ENCODE assay signal across 30 cellular contexts in genomic region chr5:122639852-122640251, GRCh38.
"Had no signal": no experiment of that assay in that cellular context is flagged by ENCODE, and none has a peak within 500 bp of the region (broad histone marks: within the 10 kb centered on the region; RNA-seq: fewer than 3 reads in every experiment).

No MANE protein-coding gene starts in this region.

- H3K27ac ChIP-seq: gastroesophageal sphincter, hepatocyte, testis had no signal

- FAIRE-seq: astrocyte, colon, urothelium cell line had no signal

- ATAC-seq: activated CD8-positive, alpha-beta T cell treated with anti-CD3 and anti-CD28 coated beads for 36 hours; activated T-cell treated with anti-CD3 and anti-CD28 coated beads, Interleukin-2, amount 50 U/mL, for 4 hours; activated T-helper 17 cell treated with anti-CD3 and anti-CD28 coated beads, Interleukin-2, amount 50 U/mL, for 72 hours; gastroesophageal sphincter; left cardiac atrium; naive thymus-derived CD4-positive, alpha-beta T cell; right cardiac atrium; stimulated activated naive CD8-positive, alpha-beta T cell treated with anti-CD3 and anti-CD28 coated beads, Interleukin-15, Interleukin-2, amounts not matched to agents 100 U/mL and 50 U/mL, for 24 hours; T-helper 17 cell; WTC11 had no signal

- DNase-seq: activated CD4-positive, alpha-beta T cell treated with anti-CD3 and anti-CD28 coated beads for 1 hour; activated CD4-positive, alpha-beta T cell treated with anti-CD3 and anti-CD28 coated beads, Interleukin-2, amount 50 U/mL, for 1 hour; activated CD8-positive, alpha-beta T cell treated with anti-CD3 and anti-CD28 coated beads for 36 hours; activated gamma-delta T cell treated with Interleukin-2 at 50 U/mL for 16 hours; activated naive CD4-positive, alpha-beta T cell treated with anti-CD3 and anti-CD28 coated beads, Interleukin-2, amount 50 U/mL, for 16 hours; activated T-cell treated with anti-CD3 and anti-CD28 coated beads, Interleukin-2, amount 50 U/mL, for 4 hours; amniotic stem cell; effector CD8-positive, alpha-beta T cell; erythroblast; islet precursor cell; left cardiac atrium; mammary epithelial cell; midbrain; naive thymus-derived CD4-positive, alpha-beta T cell; occipital lobe; right cardiac atrium; stimulated activated CD4-positive, alpha-beta T cell treated with anti-CD3 and anti-CD28 coated beads, Interleukin-12 subunit alpha, Interleukin-12 subunit beta, amount 100 ng/mL, for 4 hours; stimulated activated CD4-positive, alpha-beta T cell treated with anti-CD3 and anti-CD28 coated beads, Interleukin-4, amount 100 ng/mL, for 1 hour; stimulated activated naive CD8-positive, alpha-beta T cell treated with anti-CD3 and anti-CD28 coated beads, Interleukin-15, Interleukin-2, amounts not matched to agents 100 U/mL and 50 U/mL, for 24 hours; T-helper 17 cell; T1000; testis; trophoblast cell had no signal

- H3K27me3 ChIP-seq: gastroesophageal sphincter, hepatocyte, testis had no signal

- H3K4me3 ChIP-seq: gastroesophageal sphincter, hepatocyte, testis had no signal

- H3K4me1 ChIP-seq: gastroesophageal sphincter, testis had no signal

- H3K9me3 ChIP-seq: testis had no signal

- H3K36me3 ChIP-seq: gastroesophageal sphincter had no signal
